Comparison of ENCODE assay signal across 15 cellular contexts in the genomic region with DNA sequence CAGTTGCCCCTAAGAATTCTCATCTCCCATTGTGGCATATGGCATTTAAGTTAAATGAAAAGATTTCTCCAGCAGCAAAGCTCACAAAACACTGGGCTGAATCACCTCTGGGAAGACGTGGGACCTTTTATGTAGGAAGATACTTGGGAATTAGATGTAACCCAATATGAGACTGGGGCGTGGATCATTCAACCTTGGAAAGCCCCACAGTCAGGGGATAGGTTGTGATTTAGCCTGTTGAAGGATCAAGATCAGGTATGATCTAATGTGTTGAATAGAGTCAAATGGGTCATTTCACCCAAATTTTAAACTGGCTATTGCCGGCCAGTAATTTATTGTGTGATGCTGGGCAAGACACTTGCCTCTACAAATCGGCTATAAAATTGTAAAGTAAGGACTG. TPM values are rescaled to one million over a fixed set of nuclear protein-coding genes. Genes with fewer than 3 reads are reported as not detected.
"Had no signal": no experiment of that assay in that cellular context is flagged by ENCODE, and none has a peak within 500 bp of the region (broad histone marks: within the 10 kb centered on the region; RNA-seq: fewer than 3 reads in every experiment).

No MANE protein-coding gene starts in this region.

- H3K36me3 ChIP-seq: brain microvascular endothelial cell, thoracic aorta had no signal

- FAIRE-seq: endometrium had no signal

- DNase-seq: activated CD4-positive, alpha-beta T cell treated with anti-CD3 and anti-CD28 coated beads, Interleukin-2, amount 10 ng/mL, durations not matched to agents 24 days and 14 days; activated CD8-positive, alpha-beta T cell treated with anti-CD3 and anti-CD28 coated beads for 36 hours; activated naive CD4-positive, alpha-beta T cell treated with anti-CD3 and anti-CD28 coated beads for 36 hours; activated naive CD8-positive, alpha-beta T cell treated with anti-CD3 and anti-CD28 coated beads, Interleukin-2, amount 50 U/mL, for 24 hours; activated T-cell treated with anti-CD3 and anti-CD28 coated beads, Interleukin-2, amount 50 U/mL, for 24 hours; anterior cingulate cortex; brain microvascular endothelial cell; immature natural killer cell; nucleus accumbens; posterior cingulate gyrus; retina; stimulated activated naive B cell treated with anti-CD40 and anti-IgM and Interleukin-4, amounts not matched to agents 10 μg/mL and 1 μg/mL and 100 μg/mL, for 72 hours had no signal

- ATAC-seq: activated CD8-positive, alpha-beta T cell treated with anti-CD3 and anti-CD28 coated beads for 36 hours; activated naive CD8-positive, alpha-beta T cell treated with anti-CD3 and anti-CD28 coated beads, Interleukin-2, amount 50 U/mL, for 24 hours had no signal

- H3K9me3 ChIP-seq: thoracic aorta had no signal

- H3K27ac ChIP-seq: brain microvascular endothelial cell, coronary artery, thoracic aorta had no signal

- H3K4me3 ChIP-seq: coronary artery, thoracic aorta had no signal

- H3K27me3 ChIP-seq: brain microvascular endothelial cell had no signal

RNA-seq across cellular contexts. Expression of a gene that starts 47.0 kb away (rescaled TPM):
- polyA plus RNA-seq: immature natural killer cell had no signal
